In the genomic region with DNA sequence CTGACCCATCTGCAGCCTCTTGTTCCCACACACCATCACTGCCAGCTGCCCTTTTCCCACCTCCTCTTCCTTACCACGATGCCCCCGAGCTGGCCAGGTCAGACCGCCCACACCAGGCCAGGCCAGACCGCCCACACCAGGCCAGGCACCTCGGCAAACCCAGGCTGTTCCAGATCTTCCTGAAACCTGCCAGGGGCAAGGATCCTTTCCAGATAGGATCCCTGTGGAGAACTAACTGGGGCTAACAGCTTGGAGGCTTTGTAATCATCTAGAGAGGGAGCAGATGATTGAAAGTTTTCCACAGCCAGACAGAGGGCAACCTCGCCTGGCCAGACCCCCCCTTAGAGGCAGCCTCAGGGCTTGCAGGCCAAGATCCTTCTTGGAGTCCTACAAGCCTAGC, we compare ENCODE assay signal across 18 cellular contexts.
"Had no signal": no experiment of that assay in that cellular context is flagged by ENCODE, and none has a peak within 500 bp of the region (broad histone marks: within the 10 kb centered on the region; RNA-seq: fewer than 3 reads in every experiment).

No MANE protein-coding gene starts in this region.

- H3K27ac ChIP-seq: cardiac muscle cell, left lung, ovary, prostate gland, tibial artery had no signal

- H3K9me3 Mint-ChIP-seq: mesothelial cell of epicardium; naive thymus-derived CD8-positive, alpha-beta T cell had no signal

- ATAC-seq: activated CD4-positive, alpha-beta T cell treated with anti-CD3 and anti-CD28 coated beads for 36 hours; left lung; naive thymus-derived CD8-positive, alpha-beta T cell; right cardiac atrium; stimulated activated naive CD8-positive, alpha-beta T cell treated with anti-CD3 and anti-CD28 coated beads, Interleukin-15, amount 100 ng/mL, for 72 hours had no signal

- DNase-seq: activated B cell treated with CpG ODN at 0.5 μM for 24 hours; activated CD4-positive, alpha-beta memory T cell treated with anti-CD3 and anti-CD28 coated beads for 36 hours; activated CD4-positive, alpha-beta T cell treated with anti-CD3 and anti-CD28 coated beads for 36 hours; activated effector memory CD4-positive, alpha-beta T cell treated with Interleukin-2 at 50 U/mL for 16 hours; activated naive CD4-positive, alpha-beta T cell treated with anti-CD3 and anti-CD28 coated beads, Interleukin-2, amount 10 ng/mL, durations not matched to agents 7 days and 5 days; effector CD4-positive, alpha-beta T cell; foreskin melanocyte; left lung; naive thymus-derived CD8-positive, alpha-beta T cell; ovary; right cardiac atrium; stimulated activated naive CD8-positive, alpha-beta T cell treated with anti-CD3 and anti-CD28 coated beads, Interleukin-15, amount 100 ng/mL, for 72 hours; T1000; tibial artery had no signal

- H3K27me3 ChIP-seq: cardiac muscle cell, left lung, ovary, tibial artery had no signal

- H3K9me3 ChIP-seq: ovary, prostate gland, tibial artery had no signal

- H3K4me3 Mint-ChIP-seq: activated B cell treated with CpG ODN at 0.5 μM for 24 hours; activated CD4-positive, alpha-beta memory T cell treated with anti-CD3 and anti-CD28 coated beads for 36 hours; activated CD4-positive, alpha-beta T cell treated with anti-CD3 and anti-CD28 coated beads for 36 hours; activated naive CD4-positive, alpha-beta T cell treated with anti-CD3 and anti-CD28 coated beads, Interleukin-2, amount 10 ng/mL, durations not matched to agents 7 days and 5 days; mesothelial cell of epicardium; naive thymus-derived CD8-positive, alpha-beta T cell; stimulated activated naive CD8-positive, alpha-beta T cell treated with anti-CD3 and anti-CD28 coated beads, Interleukin-15, amount 100 ng/mL, for 72 hours; T-helper 1 cell treated with Interleukin-12 subunit alpha and Interleukin-12 subunit beta and Interleukin-4 antibody, amounts not matched to agents 30 μg/mL and 1 μg/mL, for 36 hours had no signal

- H3K27me3 Mint-ChIP-seq: activated B cell treated with CpG ODN at 0.5 μM for 24 hours; activated CD4-positive, alpha-beta memory T cell treated with anti-CD3 and anti-CD28 coated beads for 36 hours; activated CD4-positive, alpha-beta T cell treated with anti-CD3 and anti-CD28 coated beads for 36 hours; naive thymus-derived CD8-positive, alpha-beta T cell; stimulated activated naive CD8-positive, alpha-beta T cell treated with anti-CD3 and anti-CD28 coated beads, Interleukin-15, amount 100 ng/mL, for 72 hours had no signal

- H3K36me3 Mint-ChIP-seq: activated CD4-positive, alpha-beta memory T cell treated with anti-CD3 and anti-CD28 coated beads for 36 hours; activated naive CD4-positive, alpha-beta T cell treated with anti-CD3 and anti-CD28 coated beads, Interleukin-2, amount 10 ng/mL, durations not matched to agents 7 days and 5 days; mesothelial cell of epicardium; naive thymus-derived CD8-positive, alpha-beta T cell had no signal

- H3K4me1 ChIP-seq: left lung, prostate gland, tibial artery had no signal

- H3K4me1 Mint-ChIP-seq: activated CD4-positive, alpha-beta T cell treated with anti-CD3 and anti-CD28 coated beads for 36 hours; activated naive CD4-positive, alpha-beta T cell treated with anti-CD3 and anti-CD28 coated beads, Interleukin-2, amount 10 ng/mL, durations not matched to agents 7 days and 5 days; stimulated activated naive CD8-positive, alpha-beta T cell treated with anti-CD3 and anti-CD28 coated beads, Interleukin-15, amount 100 ng/mL, for 72 hours had no signal

- H3K4me3 ChIP-seq: cardiac muscle cell, left lung, ovary, prostate gland, tibial artery had no signal

- H3K27ac Mint-ChIP-seq: activated B cell treated with CpG ODN at 0.5 μM for 24 hours; activated CD4-positive, alpha-beta memory T cell treated with anti-CD3 and anti-CD28 coated beads for 36 hours; activated CD4-positive, alpha-beta T cell treated with anti-CD3 and anti-CD28 coated beads for 36 hours; activated naive CD4-positive, alpha-beta T cell treated with anti-CD3 and anti-CD28 coated beads, Interleukin-2, amount 10 ng/mL, durations not matched to agents 7 days and 5 days; mesothelial cell of epicardium; naive thymus-derived CD8-positive, alpha-beta T cell; stimulated activated naive CD8-positive, alpha-beta T cell treated with anti-CD3 and anti-CD28 coated beads, Interleukin-15, amount 100 ng/mL, for 72 hours had no signal

- H3K36me3 ChIP-seq: cardiac muscle cell, left lung, ovary, prostate gland, tibial artery had no signal
